1 cellular context compared by ENCODE assay signal in genomic region chr3:45145681-45146614, GRCh38.
TF ChIP-seq lines count a peak whose summit lies in the region.

CDCP1 (minus strand) TSS chr3:45146378; CDS start chr3:45146287, 91 bp downstream.

TF ChIP-seq in K562, 482 proteins besides CTCF, POLR2A, EP300 and RAD21 (continued from another document):
- TF ChIP-seq ZNF518B (CRISPR knock-in tag; IDR thresholded peaks at IDR 0.05), result no peak
- TF ChIP-seq KLF6 (CRISPR knock-in tag; IDR thresholded peaks at IDR 0.05; ENCODE audit: borderline replicate concordance), result no peak
- TF ChIP-seq MAFK (IDR thresholded peaks at IDR 0.05; ENCODE audit: low read length), result no peak
- no peak for TF ChIP-seq ZNF174 (CRISPR knock-in tag; IDR thresholded peaks at IDR 0.05)
- TF ChIP-seq ZBTB49 (CRISPR knock-in tag; IDR thresholded peaks at IDR 0.05; ENCODE audit: borderline replicate concordance), result no peak
- no peak for TF ChIP-seq U2AF2 (optimal IDR thresholded peaks at IDR 0.05; ENCODE audit: low read depth, low read length)
- TF ChIP-seq, protein P1, sequence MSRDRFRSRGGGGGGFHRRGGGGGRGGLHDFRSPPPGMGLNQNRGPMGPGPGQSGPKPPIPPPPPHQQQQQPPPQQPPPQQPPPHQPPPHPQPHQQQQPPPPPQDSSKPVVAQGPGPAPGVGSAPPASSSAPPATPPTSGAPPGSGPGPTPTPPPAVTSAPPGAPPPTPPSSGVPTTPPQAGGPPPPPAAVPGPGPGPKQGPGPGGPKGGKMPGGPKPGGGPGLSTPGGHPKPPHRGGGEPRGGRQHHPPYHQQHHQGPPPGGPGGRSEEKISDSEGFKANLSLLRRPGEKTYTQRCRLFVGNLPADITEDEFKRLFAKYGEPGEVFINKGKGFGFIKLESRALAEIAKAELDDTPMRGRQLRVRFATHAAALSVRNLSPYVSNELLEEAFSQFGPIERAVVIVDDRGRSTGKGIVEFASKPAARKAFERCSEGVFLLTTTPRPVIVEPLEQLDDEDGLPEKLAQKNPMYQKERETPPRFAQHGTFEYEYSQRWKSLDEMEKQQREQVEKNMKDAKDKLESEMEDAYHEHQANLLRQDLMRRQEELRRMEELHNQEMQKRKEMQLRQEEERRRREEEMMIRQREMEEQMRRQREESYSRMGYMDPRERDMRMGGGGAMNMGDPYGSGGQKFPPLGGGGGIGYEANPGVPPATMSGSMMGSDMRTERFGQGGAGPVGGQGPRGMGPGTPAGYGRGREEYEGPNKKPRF (IDR thresholded peaks at IDR 0.05; ENCODE audit: low read depth, low read length), result no peak
- TF ChIP-seq, protein P2, sequence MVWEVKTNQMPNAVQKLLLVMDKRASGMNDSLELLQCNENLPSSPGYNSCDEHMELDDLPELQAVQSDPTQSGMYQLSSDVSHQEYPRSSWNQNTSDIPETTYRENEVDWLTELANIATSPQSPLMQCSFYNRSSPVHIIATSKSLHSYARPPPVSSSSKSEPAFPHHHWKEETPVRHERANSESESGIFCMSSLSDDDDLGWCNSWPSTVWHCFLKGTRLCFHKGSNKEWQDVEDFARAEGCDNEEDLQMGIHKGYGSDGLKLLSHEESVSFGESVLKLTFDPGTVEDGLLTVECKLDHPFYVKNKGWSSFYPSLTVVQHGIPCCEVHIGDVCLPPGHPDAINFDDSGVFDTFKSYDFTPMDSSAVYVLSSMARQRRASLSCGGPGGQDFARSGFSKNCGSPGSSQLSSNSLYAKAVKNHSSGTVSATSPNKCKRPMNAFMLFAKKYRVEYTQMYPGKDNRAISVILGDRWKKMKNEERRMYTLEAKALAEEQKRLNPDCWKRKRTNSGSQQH (CRISPR knock-in tag; IDR thresholded peaks at IDR 0.05), result no peak
- TF ChIP-seq ZFX (CRISPR knock-in tag; IDR thresholded peaks at IDR 0.05), result peak; percentile 42
- TF ChIP-seq SMAD4 (CRISPR knock-in tag; conservative IDR thresholded peaks at IDR 0.05), result no peak
- TF ChIP-seq FOS (IDR thresholded peaks at IDR 0.05; ENCODE audit: extremely low read depth, insufficient read length), result no peak
- TF ChIP-seq MYC (IDR thresholded peaks at IDR 0.05; ENCODE audit: low read depth, low read length), result no peak
- no peak for TF ChIP-seq MYC (CRISPR knock-in tag; IDR thresholded peaks at IDR 0.05; ENCODE audit: borderline replicate concordance, low read depth)
- TF ChIP-seq TCF3 (CRISPR knock-in tag; IDR thresholded peaks at IDR 0.05), result no peak
- TF ChIP-seq ZNF165 (CRISPR knock-in tag; IDR thresholded peaks at IDR 0.05; ENCODE audit: borderline replicate concordance), result no peak
- TF ChIP-seq HDAC6 (IDR thresholded peaks at IDR 0.05; ENCODE audit: low read depth, low read length), result 0 out of 2 replicates have a peak, but pooled peaks have one; percentile 30
- TF ChIP-seq, protein P3, sequence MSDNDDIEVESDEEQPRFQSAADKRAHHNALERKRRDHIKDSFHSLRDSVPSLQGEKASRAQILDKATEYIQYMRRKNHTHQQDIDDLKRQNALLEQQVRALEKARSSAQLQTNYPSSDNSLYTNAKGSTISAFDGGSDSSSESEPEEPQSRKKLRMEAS (CRISPR knock-in tag; IDR thresholded peaks at IDR 0.05), result peak; percentile 13; the same call in 1 of the 2 replicates
- TF ChIP-seq ZBTB17 (CRISPR knock-in tag; IDR thresholded peaks at IDR 0.05), result no peak
- no peak for TF ChIP-seq POLR2AphosphoS2 (IDR thresholded peaks at IDR 0.05; ENCODE audit: low read length)
- TF ChIP-seq CXXC5 (CRISPR knock-in tag; IDR thresholded peaks at IDR 0.05), result 0 out of 2 replicates have a peak, but pooled peaks have one; percentile 13
- no peak for TF ChIP-seq ZNF197 (CRISPR knock-in tag; IDR thresholded peaks at IDR 0.05; ENCODE audit: low read depth)
- no peak for TF ChIP-seq ZBTB8A (IDR thresholded peaks at IDR 0.05; ENCODE audit: partially characterized antibody)
- no peak for TF ChIP-seq SRF (CRISPR knock-in tag; IDR thresholded peaks at IDR 0.05)
- no peak for TF ChIP-seq ARID3B (CRISPR knock-in tag; IDR thresholded peaks at IDR 0.05; ENCODE audit: borderline replicate concordance)
- TF ChIP-seq MAZ (CRISPR knock-in tag; conservative IDR thresholded peaks at IDR 0.05 in 1 of 2, IDR thresholded peaks at IDR 0.05 in 1 of 2), result no peak
TF ChIP-seq in K562: peak in this region for 18.
